16 cellular contexts compared by ENCODE assay signal in the genomic region with DNA sequence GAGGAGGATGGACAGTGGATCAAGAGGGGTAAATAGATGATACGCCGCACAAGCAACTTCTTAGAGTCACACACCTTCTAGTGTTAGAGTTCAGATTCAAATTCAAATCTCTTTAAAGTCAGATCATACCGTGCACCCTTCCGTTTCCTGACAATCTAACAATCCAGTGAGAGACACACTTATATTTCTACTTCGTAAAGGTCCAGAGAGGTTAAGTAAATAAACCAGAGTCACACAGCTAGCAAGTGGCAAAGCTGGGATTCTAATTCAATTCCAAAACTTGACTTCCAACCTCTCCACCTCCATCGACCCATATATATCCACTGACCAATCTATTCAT.
"Had no signal": no experiment of that assay in that cellular context is flagged by ENCODE, and none has a peak within 500 bp of the region (broad histone marks: within the 10 kb centered on the region; RNA-seq: fewer than 3 reads in every experiment).

No MANE protein-coding gene starts in this region.

- H3K9me3 ChIP-seq: right atrium auricular region, transverse colon had no signal

- H3K27me3 ChIP-seq: brain microvascular endothelial cell, foreskin keratinocyte, right atrium auricular region, transverse colon had no signal

- H3K27ac Mint-ChIP-seq: progenitor cell of endocrine pancreas, WTC11 had no signal

- H3K4me3 ChIP-seq: right atrium auricular region, transverse colon had no signal

- H3K4me3 Mint-ChIP-seq: WTC11 had no signal

- DNase-seq: activated CD4-positive, alpha-beta T cell treated with anti-CD3 and anti-CD28 coated beads for 4 hours; activated naive CD4-positive, alpha-beta T cell treated with Interleukin-2 at 50 U/mL for 16 hours; anterior cingulate cortex; brain microvascular endothelial cell; cortex of kidney; effector CD4-positive, alpha-beta T cell; foreskin keratinocyte; mesendoderm; stimulated activated CD4-positive, alpha-beta T cell treated with anti-CD3 and anti-CD28 coated beads, Interleukin-15, amount 100 ng/mL, for 24 hours; stimulated activated CD4-positive, alpha-beta T cell treated with anti-CD3 and anti-CD28 coated beads, Interleukin-4, amount 100 ng/mL, for 1 hour; stimulated activated naive CD4-positive, alpha-beta T cell; transverse colon had no signal

- ATAC-seq: foreskin keratinocyte, WTC11 had no signal

- H3K36me3 ChIP-seq: brain microvascular endothelial cell had no signal

- H3K4me1 ChIP-seq: foreskin keratinocyte, right atrium auricular region, transverse colon had no signal

- FAIRE-seq: TTC549 had no signal

- H3K27ac ChIP-seq: brain microvascular endothelial cell, foreskin keratinocyte, right atrium auricular region, transverse colon had no signal

- H3K27me3 Mint-ChIP-seq: progenitor cell of endocrine pancreas had no signal
